Comparison of ENCODE assay signal across 26 cellular contexts in genomic region chr7:95560674-95561073, GRCh38. TPM values are rescaled to one million over a fixed set of nuclear protein-coding genes. Genes with fewer than 3 reads are reported as not detected.
"Had no signal": no experiment of that assay in that cellular context is flagged by ENCODE, and none has a peak within 500 bp of the region (broad histone marks: within the 10 kb centered on the region; RNA-seq: fewer than 3 reads in every experiment).

No MANE protein-coding gene starts in this region.

- H3K27ac ChIP-seq: coronary artery, esophagus muscularis mucosa, foreskin keratinocyte, heart right ventricle, neutrophil, prostate gland, right atrium auricular region, testis, tibial artery had no signal

- H3K27me3 ChIP-seq: esophagus muscularis mucosa, foreskin keratinocyte, heart right ventricle, neutrophil, right atrium auricular region, testis, tibial artery had no signal

- H3K36me3 ChIP-seq: esophagus muscularis mucosa, heart right ventricle, neutrophil, prostate gland, right atrium auricular region, tibial artery had no signal

- ATAC-seq: foreskin keratinocyte; heart right ventricle; left colon; left ventricle myocardium superior; natural killer cell; stimulated activated memory B cell treated with anti-CD40 and anti-IgM and Interleukin-4, amounts not matched to agents 10 μg/mL and 1 μg/mL and 100 μg/mL, for 72 hours; stimulated activated naive CD8-positive, alpha-beta T cell treated with anti-CD3 and anti-CD28 coated beads, Interleukin-15, Interleukin-2, amounts not matched to agents 100 U/mL and 50 U/mL, for 24 hours had no signal

- H3K4me1 ChIP-seq: esophagus muscularis mucosa, foreskin keratinocyte, prostate gland, right atrium auricular region, testis, tibial artery had no signal

- FAIRE-seq: endothelial cell of umbilical vein had no signal

- H3K4me3 ChIP-seq: coronary artery, esophagus muscularis mucosa, heart right ventricle, lung, prostate gland, right atrium auricular region, testis, tibial artery had no signal

- DNase-seq: dermis blood vessel endothelial cell; effector memory CD4-positive, alpha-beta T cell; foreskin keratinocyte; glutamatergic neuron; heart right ventricle; hypothalamus; immature natural killer cell; islet precursor cell; kidney glomerular epithelial cell; left colon; left ventricle myocardium superior; natural killer cell; stimulated activated CD4-positive, alpha-beta T cell treated with anti-CD3 and anti-CD28 coated beads, Interleukin-4, amount 100 ng/mL, for 4 hours; stimulated activated naive CD8-positive, alpha-beta T cell treated with anti-CD3 and anti-CD28 coated beads, Interleukin-15, Interleukin-2, amounts not matched to agents 100 U/mL and 50 U/mL, for 24 hours; substantia nigra; testis; tibial artery had no signal

- H3K9me3 ChIP-seq: esophagus muscularis mucosa, neutrophil, prostate gland, right atrium auricular region, testis, tibial artery had no signal

RNA-seq across cellular contexts. Expression of gene PDK4, which starts 35.6 kb away (rescaled TPM):
- total RNA-seq: foreskin keratinocyte had no signal
- polyA plus RNA-seq: foreskin keratinocyte, neural cell had no signal
